ENCODE assay signal across 37 cellular contexts in the genomic region with DNA sequence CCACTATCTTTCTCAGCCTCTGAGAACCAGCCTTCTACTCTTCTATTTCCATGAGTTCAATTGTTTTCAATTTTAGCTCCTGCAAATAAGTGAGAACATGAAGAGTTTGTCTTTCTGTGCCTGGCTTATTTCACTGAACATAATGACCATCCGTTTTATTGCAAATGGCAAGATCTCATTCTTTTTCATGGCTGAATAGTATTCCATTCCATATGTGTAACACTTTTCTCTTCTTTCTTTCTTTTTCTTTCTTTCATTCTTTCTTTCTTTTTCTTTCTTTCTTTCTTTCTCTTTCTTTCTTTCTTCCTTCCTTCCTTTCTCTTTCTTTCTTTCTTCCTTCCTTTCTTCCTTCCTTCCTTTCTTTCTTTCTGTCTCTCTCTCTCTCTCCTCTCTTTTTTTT.
DNase-seq lines count a peak whose midpoint lies in the region; ATAC-seq, FAIRE-seq and TF ChIP-seq lines count a peak whose summit lies in the region.
"Had no signal": no experiment of that assay in that cellular context is flagged by ENCODE, and none has a peak within 500 bp of the region (broad histone marks: within the 10 kb centered on the region; RNA-seq: fewer than 3 reads in every experiment).

No MANE protein-coding gene starts in this region.

- no peak overlapping the region for H2BK5ac ChIP-seq in H1 (ENCODE audit: low read depth, low read length)

- H3K4me3 ChIP-seq in HEK293 (ENCODE audit: low read depth, low read length) (no peak overlapping the region), K562 (no peak overlapping the region), H1 (ENCODE audit: extremely low read depth in 1 of 4, insufficient read depth in 2 of 4, low read depth in 3 of 4, low read length in 4 of 4) (no peak overlapping the region), mucosa of descending colon (no peak overlapping the region)
- H3K4me3 ChIP-seq: A549; BLaER1; BLaER1 treated with 17β-estradiol and CSF1 and Interleukin-3, amounts not matched to agents 10 nM and 100 nM had no signal

- no peak overlapping the region for H3K27ac Mint-ChIP-seq in WTC11
- H3K27ac Mint-ChIP-seq: B cell; CD14-positive monocyte; CD4-positive, alpha-beta T cell; CD4-positive, CD25-positive, alpha-beta regulatory T cell; CD8-positive, alpha-beta memory T cell; CD8-positive, alpha-beta T cell had no signal

- H4K8ac ChIP-seq in H1 (ENCODE audit: extremely low read depth, insufficient read depth, low read length) = no peak overlapping the region

- no peak overlapping the region for H2BK20ac ChIP-seq in H1 (ENCODE audit: low read length)

- POLR2A ChIA-PET in HEK293 (lab: Yijun Ruan, JAX) = no interaction called here
- POLR2A ChIA-PET in WTC11 (lab: Charles Lee) = no interaction called here
- POLR2A ChIA-PET in K562 (lab: Yijun Ruan, JAX) = no interaction called here
- POLR2A ChIA-PET in H1 (lab: Charles Lee; ENCODE audit: partially characterized antibody) = no interaction called here

- H4K20me1 ChIP-seq in K562 (replicated peaks; ENCODE audit: control insufficient read depth, insufficient read depth, low read length) (no peaks in the 10 kb centered on the region), H1 (replicated peaks in 1 of 2; ENCODE audit: control insufficient read depth in 1 of 2, insufficient read depth in 2 of 2, low read length in 2 of 2) (no peaks in the 10 kb centered on the region)
- H4K20me1 ChIP-seq: BLaER1; BLaER1 treated with 17β-estradiol and CSF1 and Interleukin-3, amounts not matched to agents 10 nM and 100 nM had no signal

- no peak overlapping the region for H2BK15ac ChIP-seq in H1 (ENCODE audit: low read length)

- CTCF ChIA-PET in HEK293 (lab: Yijun Ruan, JAX) = no interaction called here
- CTCF ChIA-PET in WTC11 (lab: Charles Lee) = no interaction called here
- CTCF ChIA-PET in K562 (lab: Yijun Ruan, JAX; ENCODE audit: low intra/inter-chr PET ratio) = no interaction called here
- CTCF ChIA-PET in H1 (lab: Charles Lee; ENCODE audit: partially characterized antibody) = no interaction called here

- in situ Hi-C loops in K562 (cut with MboI) = no loop called here

- H3K4ac ChIP-seq in H1 (replicated peaks; ENCODE audit: insufficient read length, low read depth, low read length) = no peak overlapping the region

- H3K9ac ChIP-seq in K562 (ENCODE audit: insufficient read depth in 1 of 2, low read depth in 2 of 2, low read length in 2 of 2) = no peak overlapping the region
- H3K9ac ChIP-seq in H1 (replicated peaks in 1 of 4; ENCODE audit: extremely low read depth in 1 of 4, low read depth in 3 of 4, low read length in 3 of 4) = no peak overlapping the region
- H3K9ac ChIP-seq: BLaER1; BLaER1 treated with 17β-estradiol and CSF1 and Interleukin-3, amounts not matched to agents 10 nM and 100 nM had no signal

- H3K36me3 ChIP-seq in HEK293 (ENCODE audit: control insufficient read depth in 2 of 2, insufficient read depth in 1 of 2, low read length in 2 of 2) (no peaks in the 10 kb centered on the region), K562 (ENCODE audit: control insufficient read depth, insufficient read depth, low read length) (no peaks in the 10 kb centered on the region), H1 (ENCODE audit: control insufficient read depth in 2 of 4, insufficient read depth in 4 of 4, low read length in 3 of 4) (no peaks in the 10 kb centered on the region), mucosa of descending colon (ENCODE audit: low read depth) (no peaks in the 10 kb centered on the region)
- H3K36me3 ChIP-seq: BE2C; BLaER1; BLaER1 treated with 17β-estradiol and CSF1 and Interleukin-3, amounts not matched to agents 10 nM and 100 nM had no signal

- H3K4me1 Mint-ChIP-seq in WTC11 = peaks cover 15% of the 10 kb centered on the region
- H3K4me1 Mint-ChIP-seq: B cell; CD14-positive monocyte; CD4-positive, alpha-beta memory T cell; CD4-positive, CD25-positive, alpha-beta regulatory T cell; CD8-positive, alpha-beta memory T cell had no signal

- no peak overlapping the region for H2BK12ac ChIP-seq in H1 (ENCODE audit: low read depth, low read length)

- no peaks in the 10 kb centered on the region for H3K27me3 Mint-ChIP-seq in WTC11 (ENCODE audit: low read depth)
- H3K27me3 Mint-ChIP-seq: B cell; CD4-positive, alpha-beta memory T cell; CD4-positive, alpha-beta T cell; CD4-positive, CD25-positive, alpha-beta regulatory T cell had no signal

- no peaks in the 10 kb centered on the region for H3K23me2 ChIP-seq in H1 (ENCODE audit: low read depth, low read length)

- no peak overlapping the region for H3K18ac ChIP-seq in H1 (ENCODE audit: extremely low read depth, low read length)

- no peak for ATAC-seq in WTC11
- ATAC-seq in K562 = no peak
- no peak for ATAC-seq in mucosa of descending colon
- ATAC-seq: A549; CD8-positive, alpha-beta T cell had no signal

- no peaks in the 10 kb centered on the region for H3K79me2 ChIP-seq in K562 (ENCODE audit: control insufficient read depth, insufficient read depth, low read length)
- no peaks in the 10 kb centered on the region for H3K79me2 ChIP-seq in H1 (ENCODE audit: control insufficient read depth in 1 of 2, insufficient read depth in 2 of 2, low read length in 2 of 2)

- H3K14ac ChIP-seq in H1 (ENCODE audit: insufficient read length) = no peak overlapping the region

- 0% methylated on average over 1 of the region's 1 CpG for WGBS in K562 (ENCODE audit: insufficient coverage, low coverage, missing lambda C conversion rate)
- 95% methylated on average over 1 of the region's 1 CpG; no CpG with 5 or more reads in 1 of the 2 experiments for WGBS in H1 (ENCODE audit: extremely low coverage in 1 of 2, insufficient coverage in 1 of 2, insufficient read length in 1 of 2, insufficient replicate concordance in 2 of 2, low coverage in 1 of 2, low lambda C conversion rate in 2 of 2, missing lambda C conversion rate in 1 of 2), 2 experiments

- FAIRE-seq in K562 (lab: Jason Lieb, UNC) (no peak), H1 (lab: Jason Lieb, UNC) (no peak)
- FAIRE-seq: A204.1, A549, D721Med had no signal

- intact Hi-C loops in K562 (cut with micrococcal nuclease) = no loop called here
- intact Hi-C loops in mucosa of descending colon (cut with DNase I, micrococcal nuclease) = no loop called here

- H3K9me3 ChIP-seq in HEK293 (ENCODE audit: control insufficient read depth, insufficient read depth, low read depth, low read length) = no peaks in the 10 kb centered on the region
- no peaks in the 10 kb centered on the region for H3K9me3 ChIP-seq in K562 (replicated peaks; ENCODE audit: control insufficient read depth, insufficient read depth, low read depth, low read length)
- H3K9me3 ChIP-seq in H1 (ENCODE audit: insufficient read depth in 2 of 2, low read depth in 1 of 2, low read length in 1 of 2) = no peaks in the 10 kb centered on the region
- H3K9me3 ChIP-seq in mucosa of descending colon = no peaks in the 10 kb centered on the region
- H3K9me3 ChIP-seq: BE2C; BLaER1; BLaER1 treated with 17β-estradiol and CSF1 and Interleukin-3, amounts not matched to agents 10 nM and 100 nM; Caco-2 had no signal

- DNase-seq in WTC11 (ENCODE audit: low spot score) (no peak), K562 (ENCODE audit: extremely low read depth in 1 of 4, low spot score in 3 of 4) (no peak), H1 (ENCODE audit: low read depth in 1 of 2, low spot score in 2 of 2) (no peak), HPDE6-E6E7 (ENCODE audit: extremely low spot score) (no peak), mucosa of descending colon (no peak), dermis blood vessel endothelial cell (no peak), NOMO-1 treated with dmso at 0.1 percent for 144 hours (lab: John Stamatoyannopoulos, UW; ENCODE audit: unreplicated experiment) (no peak)
- DNase-seq: 8988T; ACHN; AML-193; BE2C; C1 segment of cervical spinal cord; Caco-2; Calu3; CD4-positive, alpha-beta memory T cell; CD4-positive, alpha-beta T cell; CD4-positive, CD25-positive, alpha-beta regulatory T cell; CD8-positive, alpha-beta memory T cell; CD8-positive, alpha-beta T cell; COR-L47; DMS 273 treated with DMSO at 0.1 percent for 48 hours; DMS153; DMS53; DMS79; DMS79 treated with DMSO at 0.1 percent for 48 hours; DND-41; EL had no signal

- TF ChIP-seq EP300 in K562 (IDR thresholded peaks at IDR 0.05; ENCODE audit: low read length) (no peak), H1 (IDR thresholded peaks at IDR 0.05; ENCODE audit: borderline replicate concordance in 1 of 2, low read depth in 2 of 2, low read length in 2 of 2) (no peak)

- no peak overlapping the region for H3K4me3 Mint-ChIP-seq in WTC11
- H3K4me3 Mint-ChIP-seq: B cell; CD14-positive monocyte; CD4-positive, alpha-beta memory T cell; CD4-positive, alpha-beta T cell; CD4-positive, CD25-positive, alpha-beta regulatory T cell; CD8-positive, alpha-beta memory T cell; CD8-positive, alpha-beta T cell had no signal

- H2AK5ac ChIP-seq in H1 (ENCODE audit: low read depth, low read length) = no peak overlapping the region

- no peak overlapping the region for H3K56ac ChIP-seq in H1 (replicated peaks; ENCODE audit: insufficient read length, low read depth, low read length)

- no peak overlapping the region for H4K91ac ChIP-seq in H1 (replicated peaks; ENCODE audit: insufficient read length, low read length)

- H3K4me2 ChIP-seq in K562 (ENCODE audit: insufficient read depth, low read length) (no peak overlapping the region), H1 (ENCODE audit: insufficient read depth in 1 of 2, low read depth in 2 of 2, low read length in 2 of 2) (no peak overlapping the region)
- H3K4me2 ChIP-seq: A549; BLaER1; BLaER1 treated with 17β-estradiol and CSF1 and Interleukin-3, amounts not matched to agents 10 nM and 100 nM had no signal

- H3K4me1 ChIP-seq in HEK293 (ENCODE audit: control insufficient read depth, insufficient read depth, low read length) (no peaks in the 10 kb centered on the region), K562 (replicated peaks in 1 of 2; ENCODE audit: control insufficient read depth in 2 of 2, insufficient read depth in 2 of 2, low read length in 2 of 2) (no peaks in the 10 kb centered on the region), H1 (replicated peaks in 1 of 4; ENCODE audit: control insufficient read depth in 3 of 4, insufficient read depth in 4 of 4, low read length in 3 of 4) (peaks cover 0 to 2% (median 0%) of the 10 kb centered on the region in 4 experiments; a peak in 1 of 7 replicates), mucosa of descending colon (ENCODE audit: low read depth) (no peaks in the 10 kb centered on the region)
- H3K4me1 ChIP-seq: A549; BE2C; BLaER1; BLaER1 treated with 17β-estradiol and CSF1 and Interleukin-3, amounts not matched to agents 10 nM and 100 nM; Caco-2 had no signal

- no peak overlapping the region for H2AFZ ChIP-seq in K562 (ENCODE audit: low read depth, low read length)
- H2AFZ ChIP-seq in H1 (ENCODE audit: low read length) = no peak overlapping the region

- no peak overlapping the region for H4K5ac ChIP-seq in H1 (ENCODE audit: insufficient read length, low read depth, low read length)

- H3K9me3 Mint-ChIP-seq in WTC11 = peaks cover 7% of the 10 kb centered on the region

- H3K27ac ChIP-seq in HEK293 (ENCODE audit: extremely low read depth, low read depth, low read length) (no peak overlapping the region), K562 (ENCODE audit: extremely low read depth, low read depth, low read length) (no peak overlapping the region), H1 (ENCODE audit: low read depth, low read length) (no peak overlapping the region)
- H3K27ac ChIP-seq: 22Rv1; A549; BLaER1; BLaER1 treated with 17β-estradiol and CSF1 and Interleukin-3, amounts not matched to agents 10 nM and 100 nM; C4-2B had no signal

- BruUV-seq in K562 (replicated peaks; lab: Mats Ljungman, UMichigan) = no TSS peak

- no peaks in the 10 kb centered on the region for H3K79me1 ChIP-seq in H1 (ENCODE audit: low read depth, low read length)

- no peak overlapping the region for H3K23ac ChIP-seq in H1 (ENCODE audit: insufficient read length)

- TF ChIP-seq POLR2A in K562 (conservative IDR thresholded peaks at IDR 0.05) (no peak), H1 (IDR thresholded peaks at IDR 0.05; ENCODE audit: control extremely low read depth in 1 of 2, low read depth in 2 of 2, low read length in 2 of 2) (no peak)

- H3K36me3 Mint-ChIP-seq in WTC11 = no peaks in the 10 kb centered on the region
- H3K36me3 Mint-ChIP-seq: CD14-positive monocyte; CD4-positive, alpha-beta memory T cell; CD4-positive, CD25-positive, alpha-beta regulatory T cell; CD8-positive, alpha-beta memory T cell; CD8-positive, alpha-beta T cell had no signal

- no peak overlapping the region for H2BK120ac ChIP-seq in H1 (replicated peaks; ENCODE audit: low read depth, low read length)

- TF ChIP-seq RAD21 in K562 (CRISPR knock-in tag; conservative IDR thresholded peaks at IDR 0.05 in 1 of 2, IDR thresholded peaks at IDR 0.05 in 1 of 2) (no peak), H1 (IDR thresholded peaks at IDR 0.05 in 1 of 2, conservative IDR thresholded peaks at IDR 0.05 in 1 of 2; ENCODE audit: low read depth in 2 of 2, low read length in 2 of 2) (no peak)

- no peaks in the 10 kb centered on the region; a peak in 1 of 5 replicates for H3K27me3 ChIP-seq in K562 (ENCODE audit: control insufficient read depth in 2 of 2, insufficient read depth in 2 of 2, low read length in 2 of 2)
- H3K27me3 ChIP-seq in H1 (replicated peaks in 1 of 4; ENCODE audit: control insufficient read depth in 3 of 4, extremely low read depth in 1 of 4, insufficient read depth in 3 of 4, low read length in 3 of 4) = peaks cover 0 to 2% (median 0%) of the 10 kb centered on the region in 4 experiments; a peak in 1 of 7 replicates
- H3K27me3 ChIP-seq: BE2C; BLaER1; BLaER1 treated with 17β-estradiol and CSF1 and Interleukin-3, amounts not matched to agents 10 nM and 100 nM had no signal

- H3K9me1 ChIP-seq in K562 (ENCODE audit: control insufficient read depth, insufficient read depth, low read length) = no peaks in the 10 kb centered on the region

- TF ChIP-seq CTCF in HEK293 (tag by site-specific recombination; IDR thresholded peaks at IDR 0.05) = no peak
- TF ChIP-seq CTCF in WTC11 (IDR thresholded peaks at IDR 0.05) = no peak
- no peak for TF ChIP-seq CTCF in K562 (IDR thresholded peaks at IDR 0.05 in 2 of 3, conservative IDR thresholded peaks at IDR 0.05 in 1 of 3; ENCODE audit: insufficient read depth in 2 of 3, low read depth in 1 of 3, low read length in 3 of 3)
- no peak for TF ChIP-seq CTCF in H1 (IDR thresholded peaks at IDR 0.05; ENCODE audit: control extremely low read depth in 1 of 3, insufficient read depth in 1 of 3, low read depth in 1 of 3, low read length in 3 of 3)
- no peak for TF ChIP-seq CTCF in mucosa of descending colon (IDR thresholded peaks at IDR 0.05)
